11 cellular contexts compared by ENCODE assay signal in genomic region chr16:68283346-68283745, GRCh38. TPM values are rescaled to one million over a fixed set of nuclear protein-coding genes. Genes with fewer than 3 reads are reported as not detected.
DNase-seq lines count a peak whose midpoint lies in the region; ATAC-seq and TF ChIP-seq lines count a peak whose summit lies in the region.
"Had no signal": no experiment of that assay in that cellular context is flagged by ENCODE, and none has a peak within 500 bp of the region (broad histone marks: within the 10 kb centered on the region; RNA-seq: fewer than 3 reads in every experiment).

No MANE protein-coding gene starts in this region.

- H3K9me3 Mint-ChIP-seq in activated T-helper 1 cell treated with anti-CD3 and anti-CD28 coated beads, Interleukin-12 subunit alpha, Interleukin-12 subunit beta, Interleukin-2, Interleukin-4 antibody, amounts not matched to agents 30 ng/mL and 10 ng/mL and 1 ng/mL, durations not matched to agents 14 hours and 24 hours and 36 hours = no peaks in the 10 kb centered on the region

- peak overlapping the region; percentile 81 for H3K4me3 Mint-ChIP-seq in activated T-helper 1 cell treated with anti-CD3 and anti-CD28 coated beads, Interleukin-12 subunit alpha, Interleukin-12 subunit beta, Interleukin-2, Interleukin-4 antibody, amounts not matched to agents 30 ng/mL and 10 ng/mL and 1 ng/mL, durations not matched to agents 14 hours and 24 hours and 36 hours

- H3K36me3 Mint-ChIP-seq in activated T-helper 1 cell treated with anti-CD3 and anti-CD28 coated beads, Interleukin-12 subunit alpha, Interleukin-12 subunit beta, Interleukin-2, Interleukin-4 antibody, amounts not matched to agents 30 ng/mL and 10 ng/mL and 1 ng/mL, durations not matched to agents 14 hours and 24 hours and 36 hours (ENCODE audit: low read depth) = peaks cover 69% of the 10 kb centered on the region

- intact Hi-C loops in left ventricle myocardium inferior (cut with micrococcal nuclease) = no loop called here
- intact Hi-C loops in cardiac septum (cut with DNase I) = no loop called here
- intact Hi-C loops in activated T-helper 1 cell treated with anti-CD3 and anti-CD28 coated beads, Interleukin-12 subunit alpha, Interleukin-12 subunit beta, Interleukin-2, Interleukin-4 antibody, amounts not matched to agents 30 ng/mL and 10 ng/mL and 1 ng/mL, durations not matched to agents 14 hours and 24 hours and 36 hours (cut with micrococcal nuclease) = loop anchor here (10.0 kb wide), 1 partner anchor 901 kb away; the partner anchor contains the start of gene SNTB2

- WGBS in upper lobe of left lung, 2 donors = 57 to 65% methylated on average over 5 of the region's 5 CpGs

- H3K9me3 ChIP-seq in left ventricle myocardium inferior (replicated peaks) (no peaks in the 10 kb centered on the region), upper lobe of left lung (no peaks in the 10 kb centered on the region)

- TF ChIP-seq POLR2A in upper lobe of left lung (IDR thresholded peaks at IDR 0.05) = no peak

- H3K4me1 ChIP-seq in left ventricle myocardium inferior = peaks cover 98% of the 10 kb centered on the region
- peaks cover 17 to 61% (median 52%) of the 10 kb centered on the region in 4 donors for H3K4me1 ChIP-seq in upper lobe of left lung

- H3K27ac ChIP-seq in left ventricle myocardium inferior (replicated peaks) (peak overlapping the region; percentile 87), upper lobe of left lung (peak overlapping the region in 3 of 4 donors; percentile 7 to 65 (median 23))

- peak overlapping the region; percentile 92 for H3K27ac Mint-ChIP-seq in activated T-helper 1 cell treated with anti-CD3 and anti-CD28 coated beads, Interleukin-12 subunit alpha, Interleukin-12 subunit beta, Interleukin-2, Interleukin-4 antibody, amounts not matched to agents 30 ng/mL and 10 ng/mL and 1 ng/mL, durations not matched to agents 14 hours and 24 hours and 36 hours

- DNase-seq in left ventricle myocardium inferior (no peak), cardiac septum (ENCODE audit: low spot score) (no peak), medulla oblongata (ENCODE audit: extremely low spot score) (peak; percentile 27), upper lobe of left lung (no peak)
- no peak for DNase-seq in activated T-helper 1 cell treated with anti-CD3 and anti-CD28 coated beads, Interleukin-12 subunit alpha, Interleukin-12 subunit beta, Interleukin-2, Interleukin-4 antibody, amounts not matched to agents 30 ng/mL and 10 ng/mL and 1 ng/mL, durations not matched to agents 14 hours and 24 hours and 36 hours (ENCODE audit: low spot score)
- DNase-seq: Calu3, NCI-H2171 had no signal

- peak overlapping the region; percentile 30 for H3K4me3 ChIP-seq in left ventricle myocardium inferior
- H3K4me3 ChIP-seq in upper lobe of left lung = no peak overlapping the region

- H3K4me1 Mint-ChIP-seq in activated T-helper 1 cell treated with anti-CD3 and anti-CD28 coated beads, Interleukin-12 subunit alpha, Interleukin-12 subunit beta, Interleukin-2, Interleukin-4 antibody, amounts not matched to agents 30 ng/mL and 10 ng/mL and 1 ng/mL, durations not matched to agents 14 hours and 24 hours and 36 hours (ENCODE audit: low read depth) = peaks cover 88% of the 10 kb centered on the region

- no peaks in the 10 kb centered on the region for H3K27me3 Mint-ChIP-seq in activated T-helper 1 cell treated with anti-CD3 and anti-CD28 coated beads, Interleukin-12 subunit alpha, Interleukin-12 subunit beta, Interleukin-2, Interleukin-4 antibody, amounts not matched to agents 30 ng/mL and 10 ng/mL and 1 ng/mL, durations not matched to agents 14 hours and 24 hours and 36 hours (ENCODE audit: insufficient read depth)

- TF ChIP-seq CTCF in left ventricle myocardium inferior (IDR thresholded peaks at IDR 0.05; ENCODE audit: borderline replicate concordance) (no peak), upper lobe of left lung (IDR thresholded peaks at IDR 0.05) (no peak)

- ATAC-seq in upper lobe of left lung (ENCODE audit: low FRiP score in 2 of 2) (no peak), HG03442 (IDR thresholded peaks at IDR 0.05; ENCODE audit: unreplicated experiment) (no peak), GM18870 (IDR thresholded peaks at IDR 0.05; ENCODE audit: unreplicated experiment) (no peak), esophagus mucosa (no peak)
- ATAC-seq: HCT116 had no signal

- H3K36me3 ChIP-seq in left ventricle myocardium inferior = peaks cover 19% of the 10 kb centered on the region
- H3K36me3 ChIP-seq in upper lobe of left lung = peaks cover 0 to 19% (median 8%) of the 10 kb centered on the region in 4 donors

- H3K27me3 ChIP-seq in left ventricle myocardium inferior (ENCODE audit: low read depth) (no peaks in the 10 kb centered on the region), upper lobe of left lung (no peaks in the 10 kb centered on the region)

- no peak for TF ChIP-seq EP300 in upper lobe of left lung (IDR thresholded peaks at IDR 0.05)

RNA-seq across cellular contexts. Expression of gene SLC7A6, which starts 19.0 kb away (rescaled TPM):
- 44.2 TPM for total RNA-seq in left ventricle myocardium inferior
- 42.4 TPM for total RNA-seq in cardiac septum
- total RNA-seq in activated T-helper 1 cell treated with anti-CD3 and anti-CD28 coated beads, Interleukin-12 subunit alpha, Interleukin-12 subunit beta, Interleukin-2, Interleukin-4 antibody, amounts not matched to agents 30 ng/mL and 10 ng/mL and 1 ng/mL, durations not matched to agents 14 hours and 24 hours and 36 hours = 139 and 143 TPM in 2 replicates
- total RNA-seq in upper lobe of left lung = 100 to 1,000 TPM in 1 of 6 donors, 10 to 100 TPM in 5; 44.9 to 109 (median 49.5) TPM
- 4.7 TPM for total RNA-seq in esophagus mucosa

RNA-seq across cellular contexts. Expression of gene SLC7A6OS, which starts 27.4 kb away (rescaled TPM):
- total RNA-seq in left ventricle myocardium inferior (13.6 TPM), cardiac septum (14.5 TPM), upper lobe of left lung (10 to 100 TPM in 5 of 6 donors, 1 to 10 TPM in 1; 9.9 to 35.6 (median 18.5) TPM), esophagus mucosa (8.1 TPM)
- total RNA-seq in activated T-helper 1 cell treated with anti-CD3 and anti-CD28 coated beads, Interleukin-12 subunit alpha, Interleukin-12 subunit beta, Interleukin-2, Interleukin-4 antibody, amounts not matched to agents 30 ng/mL and 10 ng/mL and 1 ng/mL, durations not matched to agents 14 hours and 24 hours and 36 hours = 26.5 and 27.6 TPM in 2 replicates

RNA-seq across cellular contexts. Expression of gene PRMT7, which starts 27.5 kb away (rescaled TPM):
- total RNA-seq in left ventricle myocardium inferior (25.6 TPM), cardiac septum (24.2 TPM), upper lobe of left lung (100 to 1,000 TPM in 1 of 6 donors, 10 to 100 TPM in 5; 26.9 to 166 (median 38.8) TPM), esophagus mucosa (14.8 TPM)
- total RNA-seq in activated T-helper 1 cell treated with anti-CD3 and anti-CD28 coated beads, Interleukin-12 subunit alpha, Interleukin-12 subunit beta, Interleukin-2, Interleukin-4 antibody, amounts not matched to agents 30 ng/mL and 10 ng/mL and 1 ng/mL, durations not matched to agents 14 hours and 24 hours and 36 hours = 80.6 and 85.2 TPM in 2 replicates

RNA-seq across cellular contexts. Expression of gene PLA2G15, which starts 38.2 kb away (rescaled TPM):
- 35.5 TPM for total RNA-seq in left ventricle myocardium inferior
- total RNA-seq in cardiac septum = 46.7 TPM
- total RNA-seq in activated T-helper 1 cell treated with anti-CD3 and anti-CD28 coated beads, Interleukin-12 subunit alpha, Interleukin-12 subunit beta, Interleukin-2, Interleukin-4 antibody, amounts not matched to agents 30 ng/mL and 10 ng/mL and 1 ng/mL, durations not matched to agents 14 hours and 24 hours and 36 hours = 8.6 and 8.8 TPM in 2 replicates
- 10 to 100 TPM; 25.6 to 84.8 (median 57.5) TPM for total RNA-seq in upper lobe of left lung
- 4.8 TPM for total RNA-seq in esophagus mucosa

RNA-seq across cellular contexts. Expression of gene ESRP2, which starts 47.4 kb away (rescaled TPM):
- total RNA-seq in left ventricle myocardium inferior (0.14 TPM), cardiac septum (not detected), upper lobe of left lung (100 to 1,000 TPM in 1 of 6 donors, 10 to 100 TPM in 5; 54.2 to 102 (median 64.4) TPM), esophagus mucosa (82.1 TPM)
- 0.10 and 0.12 TPM in 2 replicates for total RNA-seq in activated T-helper 1 cell treated with anti-CD3 and anti-CD28 coated beads, Interleukin-12 subunit alpha, Interleukin-12 subunit beta, Interleukin-2, Interleukin-4 antibody, amounts not matched to agents 30 ng/mL and 10 ng/mL and 1 ng/mL, durations not matched to agents 14 hours and 24 hours and 36 hours
